5 cellular contexts compared by ENCODE assay signal in the genomic region with DNA sequence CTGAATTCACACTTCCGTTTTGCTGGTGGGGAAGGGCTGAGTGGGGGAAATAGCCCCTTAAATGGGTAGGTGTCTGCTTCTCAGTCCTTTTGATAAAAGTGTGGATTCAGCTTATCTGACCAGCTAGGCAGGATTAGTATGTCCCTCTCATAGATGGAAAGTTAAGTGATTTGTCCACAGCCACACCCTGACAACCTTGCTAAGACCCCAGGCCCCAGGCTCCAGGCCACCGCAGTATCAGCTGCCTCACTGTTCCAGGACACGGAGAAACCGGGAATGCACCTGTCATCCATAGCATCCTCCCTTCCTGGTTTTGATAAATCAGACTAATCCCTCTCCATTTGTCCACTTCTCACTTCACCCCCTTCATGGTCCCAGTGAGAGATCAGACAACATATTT.
"Had no signal": no experiment of that assay in that cellular context is flagged by ENCODE, and none has a peak within 500 bp of the region (broad histone marks: within the 10 kb centered on the region; RNA-seq: fewer than 3 reads in every experiment).

No MANE protein-coding gene starts in this region.

- ATAC-seq: GM23338, K562 had no signal

- DNase-seq: H9, HCEC 1CT, IMR-90 had no signal

- H3K4me3 Mint-ChIP-seq: GM23338, H9 had no signal

- H3K4me3 ChIP-seq: GM23338, K562 had no signal

- H3K27ac Mint-ChIP-seq: GM23338, H9 had no signal
